In genomic region chr3:39668420-39668819, GRCh38 we compare ENCODE assay signal across 8 cellular contexts.
DNase-seq lines count a peak whose midpoint lies in the region; ATAC-seq and TF ChIP-seq lines count a peak whose summit lies in the region.

No MANE protein-coding gene starts in this region.

- no peaks in the 10 kb centered on the region for H3K9me3 Mint-ChIP-seq in activated CD4-positive, alpha-beta T cell treated with anti-CD3 and anti-CD28 coated beads for 36 hours (ENCODE audit: low read depth)

- no TSS peak for BruUV-seq in PC-3 (replicated peaks; lab: Mats Ljungman, UMichigan)

- H3K36me3 Mint-ChIP-seq in activated CD4-positive, alpha-beta T cell treated with anti-CD3 and anti-CD28 coated beads for 36 hours (ENCODE audit: low read depth): no peaks in the 10 kb centered on the region

- POLR2A ChIA-PET in activated CD4-positive, alpha-beta T cell treated with anti-CD3 and anti-CD28 coated beads for 36 hours (lab: Charles Lee): no interaction called here
- POLR2A ChIA-PET in PC-3 (lab: Charles Lee; ENCODE audit: unreplicated experiment): no interaction called here

- no peak overlapping the region for H3K27ac Mint-ChIP-seq in activated CD4-positive, alpha-beta T cell treated with anti-CD3 and anti-CD28 coated beads for 36 hours

- H3K4me1 Mint-ChIP-seq in activated CD4-positive, alpha-beta T cell treated with anti-CD3 and anti-CD28 coated beads for 36 hours: no peaks in the 10 kb centered on the region

- H3K9me3 ChIP-seq in PC-3 (ENCODE audit: low read length) (no peaks in the 10 kb centered on the region), neural cell (ENCODE audit: low read length) (no peaks in the 10 kb centered on the region)

- peaks cover 18% of the 10 kb centered on the region; the same call in 1 of the 2 replicates for H3K27me3 ChIP-seq in PC-3 (ENCODE audit: low read length)
- no peaks in the 10 kb centered on the region for H3K27me3 ChIP-seq in neural cell (ENCODE audit: insufficient read depth, low read depth, low read length)

- TF ChIP-seq EP300 in neural cell (conservative IDR thresholded peaks at IDR 0.05; ENCODE audit: poor library complexity, severe bottlenecking): no peak

- no peak overlapping the region for H3K9ac ChIP-seq in PC-3 (ENCODE audit: low read length)
- H3K9ac ChIP-seq in neural cell (ENCODE audit: low read length): no peak overlapping the region

- no peaks in the 10 kb centered on the region for H4K20me1 ChIP-seq in PC-3 (ENCODE audit: low read length)
- H4K20me1 ChIP-seq in neural cell (ENCODE audit: insufficient read depth): no peaks in the 10 kb centered on the region

- peaks cover 7% of the 10 kb centered on the region for H3K27me3 Mint-ChIP-seq in activated CD4-positive, alpha-beta T cell treated with anti-CD3 and anti-CD28 coated beads for 36 hours

- H3F3A ChIP-seq in PC-3 (ENCODE audit: low read length, unreplicated experiment): no peaks in the 10 kb centered on the region
- H3F3A ChIP-seq in neural cell (ENCODE audit: insufficient read depth, low read length, poor library complexity, severe bottlenecking): no peaks in the 10 kb centered on the region

- peak; percentile 52 for TF ChIP-seq RAD21 in neural cell (conservative IDR thresholded peaks at IDR 0.05)

- no peak overlapping the region for H2AFZ ChIP-seq in PC-3 (ENCODE audit: low read length)
- no peak overlapping the region for H2AFZ ChIP-seq in neural cell (ENCODE audit: low read depth, low read length)

- H3K4me3 ChIP-seq in PC-3 (ENCODE audit: low read length): no peak overlapping the region
- H3K4me3 ChIP-seq in neural cell (ENCODE audit: low read length): no peak overlapping the region

- H3K9me2 ChIP-seq in PC-3 (replicated peaks; ENCODE audit: low read length) (no peaks in the 10 kb centered on the region), neural cell (ENCODE audit: insufficient read depth, low read length) (no peaks in the 10 kb centered on the region)

- H3K4me2 ChIP-seq in PC-3 (ENCODE audit: low read length) (no peak overlapping the region), neural cell (ENCODE audit: low read length) (no peak overlapping the region)

- H3K79me2 ChIP-seq in PC-3 (ENCODE audit: low read length) (no peaks in the 10 kb centered on the region), neural cell (replicated peaks; ENCODE audit: insufficient read depth, low read length) (no peaks in the 10 kb centered on the region)

- DNase-seq in activated CD4-positive, alpha-beta T cell treated with anti-CD3 and anti-CD28 coated beads for 36 hours: peak; percentile 13
- no peak for DNase-seq in activated CD4-positive, alpha-beta T cell treated with anti-CD3 and anti-CD28 coated beads, Interleukin-2, amount 50 U/mL, for 48 hours
- peak; percentile 62 for DNase-seq in PC-3
- peak; percentile 48 to 70 for DNase-seq in dermis microvascular lymphatic vessel endothelial cell (ENCODE audit: low read depth in 2 of 2)
- DNase-seq in epidermal melanocyte (ENCODE audit: insufficient read length, low spot score): no peak
- no peak for DNase-seq in T1000 (lab: John Stamatoyannopoulos, UW)

- H3K27ac ChIP-seq in PC-3 (ENCODE audit: low read length) (no peak overlapping the region), neural cell (ENCODE audit: low read length) (no peak overlapping the region)

- peak; percentile 74 for TF ChIP-seq CTCF in PC-3 (conservative IDR thresholded peaks at IDR 0.05; ENCODE audit: low read depth, low read length)
- TF ChIP-seq CTCF in neural cell (IDR thresholded peaks at IDR 0.05; ENCODE audit: poor library complexity, severe bottlenecking): peak; percentile 62

- H3K36me3 ChIP-seq in PC-3 (ENCODE audit: low read depth, low read length) (no peaks in the 10 kb centered on the region), neural cell (ENCODE audit: insufficient read depth, low read length) (no peaks in the 10 kb centered on the region)

- ATAC-seq in activated CD4-positive, alpha-beta T cell treated with anti-CD3 and anti-CD28 coated beads for 36 hours: no peak
- ATAC-seq in HG03095 (IDR thresholded peaks at IDR 0.05; ENCODE audit: unreplicated experiment) (peak; percentile 55), PC-3 (peak; percentile 31; the same call in 1 of the 2 replicates)

- CTCF ChIA-PET in activated CD4-positive, alpha-beta T cell treated with anti-CD3 and anti-CD28 coated beads for 36 hours (lab: Charles Lee): no interaction called here
- CTCF ChIA-PET in PC-3 (lab: Charles Lee): no interaction called here

- no peak overlapping the region for H3K4me3 Mint-ChIP-seq in activated CD4-positive, alpha-beta T cell treated with anti-CD3 and anti-CD28 coated beads for 36 hours

- intact Hi-C loops in activated CD4-positive, alpha-beta T cell treated with anti-CD3 and anti-CD28 coated beads for 36 hours (cut with DNase I, micrococcal nuclease): loop anchor here (2.0 kb wide), 2 partner anchors 322 to 648 kb away; no protein-coding TSS in a partner anchor
- intact Hi-C loops in PC-3 (cut with micrococcal nuclease): no loop called here

- no peaks in the 10 kb centered on the region for H3K4me1 ChIP-seq in PC-3 (ENCODE audit: insufficient read depth, low read length)

TF ChIP-seq in neural cell, 6 proteins besides CTCF, POLR2A, EP300 and RAD21:
- TF ChIP-seq TAF1 (IDR thresholded peaks at IDR 0.05; ENCODE audit: low read depth) (no peak), SMC3 (conservative IDR thresholded peaks at IDR 0.05; ENCODE audit: poor library complexity) (peak; percentile 65)

Comparison
In these comparisons a context has a peak if more than half of its experiments do, and no peak if none do; other contexts are left out.
1. DNase-seq: peak in activated CD4-positive, alpha-beta T cell treated with anti-CD3 and anti-CD28 coated beads for 36 hours (single experiment), PC-3 (single experiment) and dermis microvascular lymphatic vessel endothelial cell (2 of 2); none in activated CD4-positive, alpha-beta T cell treated with anti-CD3 and anti-CD28 coated beads, Interleukin-2, amount 50 U/mL, for 48 hours (0 of 2), epidermal melanocyte (single experiment) and T1000 (single experiment).